Comparison of ENCODE assay signal across 1 cellular context in genomic region chr22:32474635-32475427, GRCh38.
TF ChIP-seq lines count a peak whose summit lies in the region.

TSS of gene FBXO7 (plus strand) at chr22:32474811. CDS start at chr22:32475003, 192 bp downstream.

TF ChIP-seq in HepG2, 621 proteins besides CTCF, POLR2A, EP300 and RAD21 (continued from another document and continues in another):
- TF ChIP-seq ZBTB33 (CRISPR knock-in tag; IDR thresholded peaks at IDR 0.05) (no peak), RCOR2 (CRISPR knock-in tag; IDR thresholded peaks at IDR 0.05) (no peak), GPBP1L1 (CRISPR knock-in tag; IDR thresholded peaks at IDR 0.05) (no peak), ZNF281 (CRISPR knock-in tag; IDR thresholded peaks at IDR 0.05; ENCODE audit: borderline replicate concordance) (0 out of 2 replicates have a peak, but pooled peaks have one; percentile 6), AGO1 (IDR thresholded peaks at IDR 0.05; ENCODE audit: low read depth, low read length, poor library complexity, severe bottlenecking) (peak; percentile 36), REL (CRISPR knock-in tag; conservative IDR thresholded peaks at IDR 0.05) (no peak), ZNF580 (CRISPR knock-in tag; IDR thresholded peaks at IDR 0.05; ENCODE audit: borderline replicate concordance, low read depth) (peak; percentile 59; the same call in 1 of the 2 replicates), ZNF253 (CRISPR knock-in tag; IDR thresholded peaks at IDR 0.05; ENCODE audit: borderline replicate concordance) (no peak), ZNF558 (CRISPR knock-in tag; IDR thresholded peaks at IDR 0.05; ENCODE audit: borderline replicate concordance) (no peak; the same call in 1 of the 2 replicates), SNAI1 (CRISPR knock-in tag; IDR thresholded peaks at IDR 0.05; ENCODE audit: borderline replicate concordance) (peak; percentile 71; the same call in 1 of the 2 replicates), E2F1 (CRISPR knock-in tag; IDR thresholded peaks at IDR 0.05) (peak; percentile 64), SOX6 (IDR thresholded peaks at IDR 0.05) (no peak), SOX6 (CRISPR knock-in tag; IDR thresholded peaks at IDR 0.05) (peak; percentile 63), GMEB2 (CRISPR knock-in tag; IDR thresholded peaks at IDR 0.05; ENCODE audit: low read depth) (no peak), ZNF629 (CRISPR knock-in tag; conservative IDR thresholded peaks at IDR 0.05) (no peak; the same call in 1 of the 2 replicates), TBX3 (IDR thresholded peaks at IDR 0.05; ENCODE audit: borderline replicate concordance) (no peak), THYN1 (CRISPR knock-in tag; IDR thresholded peaks at IDR 0.05; ENCODE audit: borderline replicate concordance, low read depth) (no peak), ZFX (CRISPR knock-in tag; IDR thresholded peaks at IDR 0.05; ENCODE audit: low read depth) (peak; percentile 94), SMAD3 (CRISPR knock-in tag; IDR thresholded peaks at IDR 0.05) (no peak), ZNF570 (CRISPR knock-in tag; IDR thresholded peaks at IDR 0.05; ENCODE audit: borderline replicate concordance) (no peak), FOXO1 (CRISPR knock-in tag; IDR thresholded peaks at IDR 0.05) (no peak), E2F2 (CRISPR knock-in tag; IDR thresholded peaks at IDR 0.05; ENCODE audit: borderline replicate concordance) (peak; percentile 45; the same call in 1 of the 2 replicates), THAP7 (CRISPR knock-in tag; IDR thresholded peaks at IDR 0.05) (no peak), TFE3 (CRISPR knock-in tag; IDR thresholded peaks at IDR 0.05) (no peak), KLF16 (CRISPR knock-in tag; IDR thresholded peaks at IDR 0.05) (no peak; a peak in 1 of 4 replicates), WIZ (CRISPR knock-in tag; IDR thresholded peaks at IDR 0.05) (no peak), ZFP36L1 (CRISPR knock-in tag; IDR thresholded peaks at IDR 0.05) (no peak; the same call in 1 of the 2 replicates), FUBP1 (CRISPR knock-in tag; IDR thresholded peaks at IDR 0.05; ENCODE audit: borderline replicate concordance) (no peak), DNMT3B (CRISPR knock-in tag; conservative IDR thresholded peaks at IDR 0.05) (peak; percentile 14; the same call in 1 of the 2 replicates), NR1H2 (CRISPR knock-in tag; IDR thresholded peaks at IDR 0.05; ENCODE audit: borderline replicate concordance, low read depth) (no peak), ZBTB20 (CRISPR knock-in tag; IDR thresholded peaks at IDR 0.05; ENCODE audit: borderline replicate concordance, low read depth) (no peak; the same call in 1 of the 2 replicates), BHLHE40 (IDR thresholded peaks at IDR 0.05; ENCODE audit: low read length) (no peak), ATF3 (CRISPR knock-in tag; IDR thresholded peaks at IDR 0.05) (0 out of 2 replicates have a peak, but pooled peaks have one; percentile 12), ZNF256 (CRISPR knock-in tag; conservative IDR thresholded peaks at IDR 0.05) (no peak), LCORL (IDR thresholded peaks at IDR 0.05) (no peak), LCORL (CRISPR knock-in tag; IDR thresholded peaks at IDR 0.05) (peak; percentile 81), RBFOX2 (IDR thresholded peaks at IDR 0.05; ENCODE audit: low read depth, low read length) (peak; percentile 97), ZNF704 (CRISPR knock-in tag; IDR thresholded peaks at IDR 0.05; ENCODE audit: borderline replicate concordance) (peak; percentile 65; the same call in 1 of the 2 replicates), FOXK2 (IDR thresholded peaks at IDR 0.05) (no peak), ZBTB4 (CRISPR knock-in tag; IDR thresholded peaks at IDR 0.05; ENCODE audit: borderline replicate concordance) (0 out of 2 replicates have a peak, but pooled peaks have one; percentile 14)
